Comparison of ENCODE assay signal across 26 cellular contexts in the genomic region with DNA sequence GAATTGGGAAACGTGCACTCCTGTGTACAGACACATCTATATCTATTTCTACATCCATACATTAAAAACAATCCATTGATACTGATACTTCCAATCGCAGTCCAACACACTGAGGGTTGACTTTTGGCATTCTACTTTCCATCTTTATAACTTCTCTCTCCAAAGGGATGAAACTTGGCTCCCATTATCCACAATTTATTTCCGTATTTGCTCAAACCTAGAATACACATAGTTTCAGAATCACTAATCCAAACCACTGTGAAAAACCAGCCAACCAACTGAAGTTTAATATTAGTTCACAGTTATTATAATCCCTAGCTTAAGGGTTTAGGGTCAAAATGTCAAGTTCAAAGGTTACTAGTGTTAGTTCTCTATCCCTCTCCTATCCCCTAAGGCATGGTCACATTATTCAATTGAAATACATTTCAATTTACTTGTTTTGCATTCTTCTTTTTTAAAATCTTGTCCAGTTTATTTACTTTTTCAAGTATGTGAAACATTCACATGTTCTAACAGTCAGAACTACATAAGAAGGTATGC.
A peak's percentile ranks its signal among the peaks of the same experiment; 100 is the strongest.
DNase-seq lines count a peak whose midpoint lies in the region; ATAC-seq, FAIRE-seq and TF ChIP-seq lines count a peak whose summit lies in the region.
"Had no signal": no experiment of that assay in that cellular context is flagged by ENCODE, and none has a peak within 500 bp of the region (broad histone marks: within the 10 kb centered on the region; RNA-seq: fewer than 3 reads in every experiment).

No MANE protein-coding gene starts in this region.

- FAIRE-seq in GM12878 (lab: Jason Lieb, UNC) = no peak
- FAIRE-seq: A549, GM12891, GM19239 had no signal

- H2AFZ ChIP-seq in GM12878 (ENCODE audit: control insufficient read depth, low read depth, low read length) = no peak overlapping the region

- H3K4me1 ChIP-seq in CD4-positive, CD25-positive, alpha-beta regulatory T cell (ENCODE audit: control insufficient read depth, insufficient read depth, low read length, poor library complexity, severe bottlenecking) = no peaks in the 10 kb centered on the region
- H3K4me1 ChIP-seq in GM12878 (ENCODE audit: control insufficient read depth, insufficient read depth, low read length) (peaks cover 6% of the 10 kb centered on the region), vagina (no peaks in the 10 kb centered on the region)
- H3K4me1 ChIP-seq: A549 had no signal

- H3K4me1 Mint-ChIP-seq in CD4-positive, CD25-positive, alpha-beta regulatory T cell = peaks cover 0 to 8% (median 6%) of the 10 kb centered on the region in 4 donors
- H3K4me1 Mint-ChIP-seq in activated T-helper 17 cell treated with anti-CD3 and anti-CD28 coated beads, Interleukin-2, amount 50 U/mL, for 72 hours = peaks cover 16% of the 10 kb centered on the region

- no peak for TF ChIP-seq EP300 in GM12878 (IDR thresholded peaks at IDR 0.05; ENCODE audit: borderline replicate concordance in 1 of 2, control insufficient read depth in 1 of 2, low read depth in 2 of 2, low read length in 2 of 2)

- no peak overlapping the region for H3K4me3 ChIP-seq in CD4-positive, CD25-positive, alpha-beta regulatory T cell (ENCODE audit: low read depth, low read length)
- H3K4me3 ChIP-seq in GM12878 (no peak overlapping the region), MG63 (no peak overlapping the region), vagina (no peak overlapping the region)
- H3K4me3 ChIP-seq: A549; BLaER1 treated with 17β-estradiol and CSF1 and Interleukin-3, amounts not matched to agents 10 nM and 100 nM had no signal

- H3K36me3 ChIP-seq in CD4-positive, CD25-positive, alpha-beta regulatory T cell (ENCODE audit: control insufficient read depth, insufficient read depth, low read length) = peaks cover 4% of the 10 kb centered on the region
- H3K36me3 ChIP-seq in GM12878 (ENCODE audit: control insufficient read depth in 2 of 2, insufficient read depth in 2 of 2, low read length in 1 of 2) (no peaks in the 10 kb centered on the region), MG63 (no peaks in the 10 kb centered on the region), vagina (no peaks in the 10 kb centered on the region)

- no peak for TF ChIP-seq POLR2A in GM12878 (IDR thresholded peaks at IDR 0.05; ENCODE audit: low read depth, low read length)
- no peak for TF ChIP-seq POLR2A in vagina (IDR thresholded peaks at IDR 0.05)

- CTCF ChIA-PET in GM12878 (lab: Yijun Ruan, JAX) = no interaction called here

- POLR2A ChIA-PET in GM12878 (lab: Charles Lee) = interaction anchor here (0.6 kb wide), 1 partner anchor 534 kb away, joined by 7 read pairs; no protein-coding TSS in a partner anchor

- BruUV-seq in GM12878 (replicated peaks; lab: Mats Ljungman, UMichigan) = no TSS peak

- no peaks in the 10 kb centered on the region for H4K20me1 ChIP-seq in GM12878 (ENCODE audit: control insufficient read depth, insufficient read depth)

- no peak for TF ChIP-seq RAD21 in GM12878 (IDR thresholded peaks at IDR 0.05; ENCODE audit: insufficient read depth, low read depth, low read length)

- TF ChIP-seq CTCF in GM12878 (IDR thresholded peaks at IDR 0.05 in 2 of 3, conservative IDR thresholded peaks at IDR 0.05 in 1 of 3; ENCODE audit: control insufficient read depth in 2 of 3, extremely low read depth in 1 of 3, insufficient read depth in 1 of 3, low read depth in 3 of 3, low read length in 3 of 3) (no peak), vagina (IDR thresholded peaks at IDR 0.05) (no peak)

- no peak overlapping the region for H3K27ac ChIP-seq in CD4-positive, CD25-positive, alpha-beta regulatory T cell (ENCODE audit: insufficient read depth, low read length, poor library complexity, severe bottlenecking)
- H3K27ac ChIP-seq in GM12878 (ENCODE audit: control insufficient read depth, insufficient read depth) (no peak overlapping the region), vagina (no peak overlapping the region)
- H3K27ac ChIP-seq: 22Rv1; A549; BLaER1 treated with 17β-estradiol and CSF1 and Interleukin-3, amounts not matched to agents 10 nM and 100 nM; C4-2B had no signal

- H3K79me2 ChIP-seq in GM12878 (ENCODE audit: control insufficient read depth, insufficient read depth, low read length) = no peaks in the 10 kb centered on the region

- H3K36me3 Mint-ChIP-seq in CD4-positive, CD25-positive, alpha-beta regulatory T cell = peaks cover 22% of the 10 kb centered on the region
- peaks cover 8% of the 10 kb centered on the region for H3K36me3 Mint-ChIP-seq in activated T-helper 17 cell treated with anti-CD3 and anti-CD28 coated beads, Interleukin-2, amount 50 U/mL, for 72 hours (ENCODE audit: low read depth)

- no peaks in the 10 kb centered on the region for H3K27me3 Mint-ChIP-seq in CD4-positive, CD25-positive, alpha-beta regulatory T cell
- H3K27me3 Mint-ChIP-seq in activated T-helper 17 cell treated with anti-CD3 and anti-CD28 coated beads, Interleukin-2, amount 50 U/mL, for 72 hours = no peaks in the 10 kb centered on the region
- H3K27me3 Mint-ChIP-seq: B cell; CD4-positive, alpha-beta memory T cell; CD8-positive, alpha-beta memory T cell had no signal

- peaks cover 0 to 2% (median 0%) of the 10 kb centered on the region in 7 donors for H3K9me3 Mint-ChIP-seq in CD4-positive, CD25-positive, alpha-beta regulatory T cell
- no peaks in the 10 kb centered on the region for H3K9me3 Mint-ChIP-seq in activated T-helper 17 cell treated with anti-CD3 and anti-CD28 coated beads, Interleukin-2, amount 50 U/mL, for 72 hours
- H3K9me3 Mint-ChIP-seq: CD8-positive, alpha-beta memory T cell had no signal

- no peak overlapping the region for H3K9ac ChIP-seq in GM12878 (ENCODE audit: control insufficient read depth, insufficient read depth, low read length)
- H3K9ac ChIP-seq: BLaER1 treated with 17β-estradiol and CSF1 and Interleukin-3, amounts not matched to agents 10 nM and 100 nM had no signal

- in situ Hi-C loops in GM12878 (cut with MboI) = no loop called here

- no peak overlapping the region for H3K4me3 Mint-ChIP-seq in CD4-positive, CD25-positive, alpha-beta regulatory T cell
- no peak overlapping the region for H3K4me3 Mint-ChIP-seq in activated T-helper 17 cell treated with anti-CD3 and anti-CD28 coated beads, Interleukin-2, amount 50 U/mL, for 72 hours
- H3K4me3 Mint-ChIP-seq: B cell; CD4-positive, alpha-beta memory T cell; CD8-positive, alpha-beta memory T cell had no signal

- no peak overlapping the region for H3K4me2 ChIP-seq in GM12878 (ENCODE audit: control insufficient read depth, insufficient read depth)
- H3K4me2 ChIP-seq: A549; BLaER1 treated with 17β-estradiol and CSF1 and Interleukin-3, amounts not matched to agents 10 nM and 100 nM had no signal

- RAD21 ChIA-PET in GM12878 (lab: Charles Lee; ENCODE audit: unreplicated experiment) = no interaction called here

- ATAC-seq in CD4-positive, CD25-positive, alpha-beta regulatory T cell (ENCODE audit: low read depth in 2 of 2) = no peak
- peak; percentile 34 for ATAC-seq in activated T-helper 17 cell treated with anti-CD3 and anti-CD28 coated beads, Interleukin-2, amount 50 U/mL, for 72 hours (replicated peaks)
- ATAC-seq in GM12878 (no peak), GM18498 (IDR thresholded peaks at IDR 0.05; ENCODE audit: unreplicated experiment) (no peak)
- ATAC-seq: A549 had no signal

- SMC1A ChIA-PET in GM12878 (lab: Charles Lee; ENCODE audit: uncharacterized antibody, unreplicated experiment) = no interaction called here

- no peaks in the 10 kb centered on the region for H3K9me3 ChIP-seq in CD4-positive, CD25-positive, alpha-beta regulatory T cell (ENCODE audit: control insufficient read depth in 2 of 2, low read length in 2 of 2)
- H3K9me3 ChIP-seq in GM12878 (replicated peaks; ENCODE audit: control insufficient read depth, insufficient read depth, low read length) = no peaks in the 10 kb centered on the region
- no peaks in the 10 kb centered on the region for H3K9me3 ChIP-seq in MG63
- H3K9me3 ChIP-seq in vagina = no peaks in the 10 kb centered on the region
- H3K9me3 ChIP-seq: A549; BLaER1 treated with 17β-estradiol and CSF1 and Interleukin-3, amounts not matched to agents 10 nM and 100 nM had no signal

- intact Hi-C loops in GM12878 (cut with micrococcal nuclease; ENCODE audit: unreplicated experiment) (no loop called here), vagina (cut with DNase I) (no loop called here)

- H3K27ac Mint-ChIP-seq in CD4-positive, CD25-positive, alpha-beta regulatory T cell = peak overlapping the region in 2 of 3 donors; percentile 32 to 79
- H3K27ac Mint-ChIP-seq in activated T-helper 17 cell treated with anti-CD3 and anti-CD28 coated beads, Interleukin-2, amount 50 U/mL, for 72 hours = no peak overlapping the region
- H3K27ac Mint-ChIP-seq: B cell; CD8-positive, alpha-beta memory T cell had no signal

- WGBS in GM12878 (ENCODE audit: insufficient coverage, insufficient replicate concordance, low lambda C conversion rate, missing lambda C conversion rate) = 53% methylated on average over 3 of the region's 3 CpGs

- no peaks in the 10 kb centered on the region for H3K27me3 ChIP-seq in CD4-positive, CD25-positive, alpha-beta regulatory T cell (ENCODE audit: control insufficient read depth, insufficient read depth, low read length)
- H3K27me3 ChIP-seq in GM12878 (replicated peaks in 1 of 2; ENCODE audit: control insufficient read depth in 2 of 2, insufficient read depth in 2 of 2, low read length in 1 of 2) = no peaks in the 10 kb centered on the region
- H3K27me3 ChIP-seq in MG63 = no peaks in the 10 kb centered on the region
- H3K27me3 ChIP-seq in vagina = no peaks in the 10 kb centered on the region
- H3K27me3 ChIP-seq: BLaER1 treated with 17β-estradiol and CSF1 and Interleukin-3, amounts not matched to agents 10 nM and 100 nM had no signal

- DNase-seq in CD4-positive, CD25-positive, alpha-beta regulatory T cell = no peak
- peak; percentile 43 for DNase-seq in MV-4-11 (lab: John Stamatoyannopoulos, UW)
- no peak for DNase-seq in GM12878 (ENCODE audit: low read depth, low spot score)
- no peak for DNase-seq in NCI-H2029 treated with DMSO at 0.1 percent for 48 hours (lab: John Stamatoyannopoulos, UW)
- no peak for DNase-seq in MG63
- DNase-seq in vagina (ENCODE audit: extremely low spot score in 2 of 2) = no peak
- DNase-seq: AML-193; CD4-positive, alpha-beta memory T cell; CD8-positive, alpha-beta memory T cell; COR-L47; DMS 273 treated with DMSO at 0.1 percent for 48 hours; DMS153; DMS53; DMS79; DND-41; EL; GDM1 had no signal

TF ChIP-seq in GM12878, 131 proteins besides CTCF, POLR2A, EP300 and RAD21 (continues in another document):
- TF ChIP-seq MLLT1 (IDR thresholded peaks at IDR 0.05) (no peak), JUNB (IDR thresholded peaks at IDR 0.05) (peak; percentile 88)
